In genomic region chr5:33969572-33970452, GRCh38 we compare ENCODE assay signal across 8 cellular contexts. TPM values are rescaled to one million over a fixed set of nuclear protein-coding genes. Genes with fewer than 3 reads are reported as not detected.
DNase-seq lines count a peak whose midpoint lies in the region; ATAC-seq and TF ChIP-seq lines count a peak whose summit lies in the region.

No MANE protein-coding gene starts in this region.

- no peaks in the 10 kb centered on the region for H3K27me3 ChIP-seq in left ventricle myocardium inferior (ENCODE audit: low read depth)

- H3K27ac ChIP-seq in left ventricle myocardium inferior (replicated peaks), result no peak overlapping the region

- no peaks in the 10 kb centered on the region for H3K36me3 Mint-ChIP-seq in activated T-cell treated with anti-CD3 and anti-CD28 coated beads, Interleukin-2, amount 50 U/mL, for 72 hours (ENCODE audit: insufficient read depth in 2 of 2)
- no peaks in the 10 kb centered on the region for H3K36me3 Mint-ChIP-seq in activated T-cell treated with anti-CD3 and anti-CD28 coated beads, Interleukin-2, amount 50 U/mL, for 24 hours (ENCODE audit: low read depth)
- no peaks in the 10 kb centered on the region for H3K36me3 Mint-ChIP-seq in activated CD8-positive, alpha-beta T cell treated with anti-CD3 and anti-CD28 coated beads for 36 hours (ENCODE audit: low read depth)

- peaks cover 28% of the 10 kb centered on the region for H3K4me1 Mint-ChIP-seq in activated T-cell treated with anti-CD3 and anti-CD28 coated beads, Interleukin-2, amount 50 U/mL, for 72 hours (ENCODE audit: low read depth)
- H3K4me1 Mint-ChIP-seq in activated T-cell treated with anti-CD3 and anti-CD28 coated beads, Interleukin-2, amount 50 U/mL, for 24 hours (ENCODE audit: low read depth), result peaks cover 22% of the 10 kb centered on the region
- H3K4me1 Mint-ChIP-seq in activated CD8-positive, alpha-beta T cell treated with anti-CD3 and anti-CD28 coated beads for 36 hours (ENCODE audit: low read depth), result peaks cover 14% of the 10 kb centered on the region

- H3K27me3 Mint-ChIP-seq in activated T-cell treated with anti-CD3 and anti-CD28 coated beads, Interleukin-2, amount 50 U/mL, for 72 hours (ENCODE audit: low read depth), result peaks cover 11% of the 10 kb centered on the region
- H3K27me3 Mint-ChIP-seq in activated T-cell treated with anti-CD3 and anti-CD28 coated beads, Interleukin-2, amount 50 U/mL, for 24 hours, result no peaks in the 10 kb centered on the region
- no peaks in the 10 kb centered on the region for H3K27me3 Mint-ChIP-seq in activated CD8-positive, alpha-beta T cell treated with anti-CD3 and anti-CD28 coated beads for 36 hours

- intact Hi-C loops in activated CD8-positive, alpha-beta T cell treated with anti-CD3 and anti-CD28 coated beads for 36 hours (cut with micrococcal nuclease), result no loop called here
- intact Hi-C loops in left ventricle myocardium inferior (cut with micrococcal nuclease), result no loop called here

- peak; percentile 61 to 65 for ATAC-seq in activated T-cell treated with anti-CD3 and anti-CD28 coated beads, Interleukin-2, amount 50 U/mL, for 72 hours (replicated peaks in 1 of 2)
- peak; percentile 69 for ATAC-seq in activated CD8-positive, alpha-beta T cell treated with anti-CD3 and anti-CD28 coated beads for 36 hours

- H3K36me3 ChIP-seq in left ventricle myocardium inferior, result no peaks in the 10 kb centered on the region

- H3K4me1 ChIP-seq in left ventricle myocardium inferior, result peaks cover 9% of the 10 kb centered on the region

- CTCF ChIA-PET in HEK293T (lab: Yijun Ruan, JAX), result interaction anchor here (0.5 to 1.5 kb wide), 10 partner anchors 9 to 534 kb away, joined by 3 to 5 read pairs (median 4); no protein-coding TSS in a partner anchor
- CTCF ChIA-PET in activated CD8-positive, alpha-beta T cell treated with anti-CD3 and anti-CD28 coated beads for 36 hours (lab: Charles Lee), result interaction anchor here (0.6 to 3.3 kb wide), 21 partner anchors 9 to 539 kb away, joined by 3 to 26 read pairs (median 4); partner anchors contain the start of gene RXFP3

- no peak overlapping the region for H3K4me3 Mint-ChIP-seq in activated T-cell treated with anti-CD3 and anti-CD28 coated beads, Interleukin-2, amount 50 U/mL, for 72 hours
- H3K4me3 Mint-ChIP-seq in activated T-cell treated with anti-CD3 and anti-CD28 coated beads, Interleukin-2, amount 50 U/mL, for 24 hours, result no peak overlapping the region
- no peak overlapping the region for H3K4me3 Mint-ChIP-seq in activated CD8-positive, alpha-beta T cell treated with anti-CD3 and anti-CD28 coated beads for 36 hours

- TF ChIP-seq CTCF in activated CD8-positive, alpha-beta T cell treated with anti-CD3 and anti-CD28 coated beads for 36 hours (IDR thresholded peaks at IDR 0.05), result peak; percentile 50
- TF ChIP-seq CTCF in left ventricle myocardium inferior (IDR thresholded peaks at IDR 0.05; ENCODE audit: borderline replicate concordance), result peak; percentile 78

- no peaks in the 10 kb centered on the region for H3K9me3 ChIP-seq in left ventricle myocardium inferior (replicated peaks)

- no peak overlapping the region for H3K4me3 ChIP-seq in left ventricle myocardium inferior
- no peak overlapping the region for H3K4me3 ChIP-seq in skeletal muscle cell (ENCODE audit: low read depth, low read length)

- POLR2A ChIA-PET in HEK293T (lab: Yijun Ruan, JAX), result no interaction called here
- POLR2A ChIA-PET in activated CD8-positive, alpha-beta T cell treated with anti-CD3 and anti-CD28 coated beads for 36 hours (lab: Charles Lee), result no interaction called here

- H3K9me3 Mint-ChIP-seq in activated T-cell treated with anti-CD3 and anti-CD28 coated beads, Interleukin-2, amount 50 U/mL, for 72 hours, result no peaks in the 10 kb centered on the region
- H3K9me3 Mint-ChIP-seq in activated T-cell treated with anti-CD3 and anti-CD28 coated beads, Interleukin-2, amount 50 U/mL, for 24 hours, result no peaks in the 10 kb centered on the region
- H3K9me3 Mint-ChIP-seq in activated CD8-positive, alpha-beta T cell treated with anti-CD3 and anti-CD28 coated beads for 36 hours, result no peaks in the 10 kb centered on the region

- no peak overlapping the region for H3K27ac Mint-ChIP-seq in activated T-cell treated with anti-CD3 and anti-CD28 coated beads, Interleukin-2, amount 50 U/mL, for 72 hours
- no peak overlapping the region for H3K27ac Mint-ChIP-seq in activated T-cell treated with anti-CD3 and anti-CD28 coated beads, Interleukin-2, amount 50 U/mL, for 24 hours
- H3K27ac Mint-ChIP-seq in activated CD8-positive, alpha-beta T cell treated with anti-CD3 and anti-CD28 coated beads for 36 hours, result no peak overlapping the region

- peak in 1 of 2 donors; percentile 20 for DNase-seq in activated T-cell treated with anti-CD3 and anti-CD28 coated beads, Interleukin-2, amount 50 U/mL, for 72 hours
- no peak for DNase-seq in activated T-cell treated with anti-CD3 and anti-CD28 coated beads, Interleukin-2, amount 50 U/mL, for 24 hours
- DNase-seq in HEK293T (ENCODE audit: extremely low spot score) (peak; percentile 53), NCI-H146 treated with DMSO at 0.1 percent for 48 hours (lab: John Stamatoyannopoulos, UW; ENCODE audit: unreplicated experiment) (peak; percentile 10), left ventricle myocardium inferior (no peak), skeletal muscle cell (ENCODE audit: low read depth) (peak; percentile 42), cortex of kidney (lab: John Stamatoyannopoulos, UW) (no peak)
- peak; percentile 15 for DNase-seq in activated CD8-positive, alpha-beta T cell treated with anti-CD3 and anti-CD28 coated beads for 36 hours

TF ChIP-seq in HEK293T, 16 proteins besides CTCF, POLR2A, EP300 and RAD21:
- TF ChIP-seq CTBP1 (IDR thresholded peaks at IDR 0.05; ENCODE audit: borderline replicate concordance), result no peak
- no peak for TF ChIP-seq PKNOX1 (IDR thresholded peaks at IDR 0.05)
- no peak for TF ChIP-seq SUZ12 (IDR thresholded peaks at IDR 0.05)
- TF ChIP-seq LEF1 (IDR thresholded peaks at IDR 0.05; ENCODE audit: borderline replicate concordance), result no peak
- TF ChIP-seq ELF4 (IDR thresholded peaks at IDR 0.05), result no peak
- TF ChIP-seq FOXA1 (IDR thresholded peaks at IDR 0.05), result no peak
- TF ChIP-seq TARDBP (IDR thresholded peaks at IDR 0.05), result no peak
- TF ChIP-seq NFRKB (IDR thresholded peaks at IDR 0.05), result no peak
- no peak for TF ChIP-seq SP1 (IDR thresholded peaks at IDR 0.05)
- TF ChIP-seq FOXK2 (IDR thresholded peaks at IDR 0.05), result no peak
- TF ChIP-seq HDGF (IDR thresholded peaks at IDR 0.05; ENCODE audit: borderline replicate concordance), result no peak
- no peak for TF ChIP-seq FOXM1 (IDR thresholded peaks at IDR 0.05; ENCODE audit: borderline replicate concordance)

RNA-seq across cellular contexts. Expression of gene SLC45A2, which starts 14.7 kb away (rescaled TPM):
- total RNA-seq in activated T-cell treated with anti-CD3 and anti-CD28 coated beads, Interleukin-2, amount 50 U/mL, for 72 hours, result not detected
- not detected for total RNA-seq in activated CD8-positive, alpha-beta T cell treated with anti-CD3 and anti-CD28 coated beads for 36 hours
- not detected for total RNA-seq in left ventricle myocardium inferior

RNA-seq across cellular contexts. Expression of gene RXFP3, which starts 33.6 kb away (rescaled TPM):
- not detected for total RNA-seq in activated T-cell treated with anti-CD3 and anti-CD28 coated beads, Interleukin-2, amount 50 U/mL, for 72 hours
- total RNA-seq in activated CD8-positive, alpha-beta T cell treated with anti-CD3 and anti-CD28 coated beads for 36 hours, result not detected
- not detected for total RNA-seq in left ventricle myocardium inferior

RNA-seq across cellular contexts. Expression of gene AMACR, which starts 38.0 kb away (rescaled TPM):
- total RNA-seq in activated T-cell treated with anti-CD3 and anti-CD28 coated beads, Interleukin-2, amount 50 U/mL, for 72 hours, result 1 to 10 TPM; 5.5 to 6.7 TPM
- 1 to 10 TPM; 6.5 to 7.7 TPM for total RNA-seq in activated CD8-positive, alpha-beta T cell treated with anti-CD3 and anti-CD28 coated beads for 36 hours
- total RNA-seq in left ventricle myocardium inferior, result 6.1 TPM

Comparison
In these comparisons a context has a peak if more than half of its experiments do, and no peak if none do; other contexts are left out.
1. DNase-seq: peak in HEK293T (single experiment), NCI-H146 treated with DMSO at 0.1 percent for 48 hours (single experiment), activated CD8-positive, alpha-beta T cell treated with anti-CD3 and anti-CD28 coated beads for 36 hours (single experiment) and skeletal muscle cell (single experiment); none in activated T-cell treated with anti-CD3 and anti-CD28 coated beads, Interleukin-2, amount 50 U/mL, for 24 hours (single experiment), left ventricle myocardium inferior (single experiment) and cortex of kidney (single experiment).